In genomic region chr12:51222461-51222860, GRCh38 we compare ENCODE assay signal across 20 cellular contexts. TPM values are rescaled to one million over a fixed set of nuclear protein-coding genes. Genes with fewer than 3 reads are reported as not detected.
A peak's percentile ranks its signal among the peaks of the same experiment; 100 is the strongest.
DNase-seq lines count a peak whose midpoint lies in the region; ATAC-seq and TF ChIP-seq lines count a peak whose summit lies in the region.
"Had no signal": no experiment of that assay in that cellular context is flagged by ENCODE, and none has a peak within 500 bp of the region (broad histone marks: within the 10 kb centered on the region; RNA-seq: fewer than 3 reads in every experiment).

No MANE protein-coding gene starts in this region.

- H3K27me3 Mint-ChIP-seq in nephron (ENCODE audit: low read depth) = no peaks in the 10 kb centered on the region
- no peaks in the 10 kb centered on the region for H3K27me3 Mint-ChIP-seq in naive thymus-derived CD4-positive, alpha-beta T cell
- H3K27me3 Mint-ChIP-seq: activated T-helper 17 cell treated with anti-CD3 and anti-CD28 coated beads, Interleukin-2, amount 50 U/mL, for 72 hours had no signal

- H4K20me1 ChIP-seq in hepatocyte (ENCODE audit: insufficient read depth, poor library complexity, severe bottlenecking) = no peaks in the 10 kb centered on the region

- in situ Hi-C loops in Caki2 (cut with HindIII; ENCODE audit: low pct_unique_long_range_greater_than_20kb, low sequenced_read_pairs) = no loop called here

- no peaks in the 10 kb centered on the region for H3K36me3 Mint-ChIP-seq in nephron (ENCODE audit: low read depth)
- H3K36me3 Mint-ChIP-seq in naive thymus-derived CD4-positive, alpha-beta T cell = peaks cover 0 to 5% (median 0%) of the 10 kb centered on the region in 5 donors

- H3K9me2 ChIP-seq in hepatocyte (replicated peaks; ENCODE audit: insufficient read depth) = no peaks in the 10 kb centered on the region

- no peak for ATAC-seq in HG02970 (IDR thresholded peaks at IDR 0.05; ENCODE audit: low FRiP score, unreplicated experiment)
- no peak for ATAC-seq in naive thymus-derived CD4-positive, alpha-beta T cell
- ATAC-seq: activated T-helper 17 cell treated with anti-CD3 and anti-CD28 coated beads, Interleukin-2, amount 50 U/mL, for 72 hours; gastroesophageal sphincter had no signal

- peak overlapping the region in 2 of 3 experiments; percentile 8 to 25 for H3K27ac Mint-ChIP-seq in nephron
- H3K27ac Mint-ChIP-seq in naive thymus-derived CD4-positive, alpha-beta T cell = peak overlapping the region in 3 of 9 donors; percentile 6 to 54 (median 46)
- H3K27ac Mint-ChIP-seq: activated T-helper 17 cell treated with anti-CD3 and anti-CD28 coated beads, Interleukin-2, amount 50 U/mL, for 72 hours had no signal

- peaks cover 14% of the 10 kb centered on the region for H3K4me1 ChIP-seq in hepatocyte (ENCODE audit: insufficient read depth)
- peaks cover 10% of the 10 kb centered on the region in 2 donors for H3K4me1 ChIP-seq in naive thymus-derived CD4-positive, alpha-beta T cell (ENCODE audit: control insufficient read depth in 2 of 2, insufficient read depth in 2 of 2, low read length in 2 of 2)

- TF ChIP-seq CTCF in nephron (IDR thresholded peaks at IDR 0.05; ENCODE audit: unreplicated experiment in 3 of 3) (no peak), hepatocyte (IDR thresholded peaks at IDR 0.05; ENCODE audit: poor library complexity) (no peak)

- H3K4me3 ChIP-seq in hepatocyte = no peak overlapping the region
- H3K4me3 ChIP-seq in naive thymus-derived CD4-positive, alpha-beta T cell (ENCODE audit: low read length) = no peak overlapping the region
- H3K4me3 ChIP-seq: gastroesophageal sphincter, SK-N-MC, thoracic aorta had no signal

- H3K27me3 ChIP-seq in hepatocyte = no peaks in the 10 kb centered on the region
- no peaks in the 10 kb centered on the region for H3K27me3 ChIP-seq in naive thymus-derived CD4-positive, alpha-beta T cell (ENCODE audit: control insufficient read depth in 2 of 2, insufficient read depth in 2 of 2, low read length in 2 of 2)
- H3K27me3 ChIP-seq: adrenal gland, dorsolateral prefrontal cortex, gastroesophageal sphincter had no signal

- no peak overlapping the region for H3K27ac ChIP-seq in hepatocyte
- no peak overlapping the region for H3K27ac ChIP-seq in naive thymus-derived CD4-positive, alpha-beta T cell (ENCODE audit: low read depth, low read length)
- H3K27ac ChIP-seq: gastroesophageal sphincter, neutrophil, SK-N-MC, thoracic aorta had no signal

- 54% methylated on average over 7 of the region's 7 CpGs for WGBS in hepatocyte (ENCODE audit: low lambda C conversion rate, missing lambda C conversion rate)

- CTCF ChIA-PET in naive thymus-derived CD4-positive, alpha-beta T cell (lab: Charles Lee) = no interaction called here

- H2AFZ ChIP-seq in hepatocyte = no peak overlapping the region

- H3K4me1 Mint-ChIP-seq in nephron = peaks cover 14% of the 10 kb centered on the region
- H3K4me1 Mint-ChIP-seq in naive thymus-derived CD4-positive, alpha-beta T cell = peaks cover 13 to 28% (median 20%) of the 10 kb centered on the region in 7 donors

- H3K4me3 Mint-ChIP-seq in nephron = peak overlapping the region in 1 of 3 experiments; percentile 13
- no peak overlapping the region for H3K4me3 Mint-ChIP-seq in naive thymus-derived CD4-positive, alpha-beta T cell
- H3K4me3 Mint-ChIP-seq: activated T-helper 17 cell treated with anti-CD3 and anti-CD28 coated beads, Interleukin-2, amount 50 U/mL, for 72 hours had no signal

- DNase-seq in Caki2 (ENCODE audit: low read depth) (peak; percentile 39), NCI-H2196 (lab: John Stamatoyannopoulos, UW; ENCODE audit: unreplicated experiment) (peak; percentile 49), astrocyte of the hippocampus (ENCODE audit: low read depth, low spot score) (peak; percentile 30), hepatocyte (ENCODE audit: low spot score) (no peak), superior temporal gyrus (ENCODE audit: extremely low spot score) (no peak)
- no peak for DNase-seq in naive thymus-derived CD4-positive, alpha-beta T cell
- DNase-seq: activated CD4-positive, alpha-beta T cell treated with anti-CD3 and anti-CD28 coated beads for 1 hour; dorsolateral prefrontal cortex; KG1; NCI-H1092 treated with DMSO at 0.1 percent for 48 hours; NCI-H2171 treated with DMSO at 0.1 percent for 48 hours; T-helper 9 cell had no signal

- H3K4me2 ChIP-seq in hepatocyte = no peak overlapping the region

- no peaks in the 10 kb centered on the region for H3K36me3 ChIP-seq in hepatocyte (replicated peaks; ENCODE audit: insufficient read depth, low read depth)
- H3K36me3 ChIP-seq in naive thymus-derived CD4-positive, alpha-beta T cell (ENCODE audit: control insufficient read depth in 2 of 3, insufficient read depth in 3 of 3, low read length in 3 of 3) = peaks cover 0 to 9% (median 3%) of the 10 kb centered on the region in 3 experiments
- H3K36me3 ChIP-seq: adrenal gland, neutrophil, thoracic aorta had no signal

- H3K9me3 Mint-ChIP-seq in nephron = no peaks in the 10 kb centered on the region
- no peaks in the 10 kb centered on the region for H3K9me3 Mint-ChIP-seq in naive thymus-derived CD4-positive, alpha-beta T cell
- H3K9me3 Mint-ChIP-seq: activated T-helper 17 cell treated with anti-CD3 and anti-CD28 coated beads, Interleukin-2, amount 50 U/mL, for 72 hours had no signal

- POLR2A ChIA-PET in naive thymus-derived CD4-positive, alpha-beta T cell (lab: Charles Lee) = interaction anchor here (1.8 kb wide), 1 partner anchor 16 kb away, joined by 6 read pairs; the partner anchor contains the start of gene DAZAP2

- intact Hi-C loops in naive thymus-derived CD4-positive, alpha-beta T cell (cut with micrococcal nuclease) = no loop called here

- H3K9me3 ChIP-seq in hepatocyte (ENCODE audit: low read depth) = no peaks in the 10 kb centered on the region
- no peaks in the 10 kb centered on the region for H3K9me3 ChIP-seq in naive thymus-derived CD4-positive, alpha-beta T cell (ENCODE audit: control insufficient read depth in 2 of 3, low read length in 3 of 3)
- H3K9me3 ChIP-seq: adrenal gland, gastroesophageal sphincter, neutrophil, thoracic aorta had no signal

- H3K79me2 ChIP-seq in hepatocyte = peaks cover 9% of the 10 kb centered on the region

RNA-seq across cellular contexts. Expression of gene POU6F1, which starts 4.6 kb away (rescaled TPM):
- total RNA-seq in Caki2 (2014; rRNA removed; shearing (Covaris generic); ENCODE audit: low replicate concordance) = 1.6 and 4.4 TPM in 2 replicates
- 3.1 and 6.3 TPM in 2 replicates for total RNA-seq in hepatocyte
- 3.2 and 5.9 TPM in 2 replicates for polyA plus RNA-seq in hepatocyte
- 10 to 100 TPM in 4 of 5 experiments, 1 to 10 TPM in 1; 5.1 to 85.5 (median 33.5) TPM for total RNA-seq in naive thymus-derived CD4-positive, alpha-beta T cell
- polyA plus RNA-seq in naive thymus-derived CD4-positive, alpha-beta T cell = 1 to 10 TPM; 1.8 to 4.7 TPM

RNA-seq across cellular contexts. Expression of gene DAZAP2, which starts 16.2 kb away (rescaled TPM):
- 233 and 309 TPM in 2 replicates for total RNA-seq in Caki2 (2014; rRNA removed; shearing (Covaris generic); ENCODE audit: low replicate concordance)
- total RNA-seq in hepatocyte = 273 and 277 TPM in 2 replicates
- polyA plus RNA-seq in hepatocyte = 303 and 348 TPM in 2 replicates
- total RNA-seq in naive thymus-derived CD4-positive, alpha-beta T cell = 100 to 1,000 TPM; 231 to 306 (median 271) TPM
- 1,000 to 10,000 TPM; 1,567 to 1,584 TPM for polyA plus RNA-seq in naive thymus-derived CD4-positive, alpha-beta T cell

RNA-seq across cellular contexts. Expression of gene SMAGP, which starts 47.8 kb away (rescaled TPM):
- total RNA-seq in Caki2 (2014; rRNA removed; shearing (Covaris generic); ENCODE audit: low replicate concordance) = 0.43 and 2.0 TPM in 2 replicates
- total RNA-seq in hepatocyte = 19.9 and 28.3 TPM in 2 replicates
- 16.5 and 24.6 TPM in 2 replicates for polyA plus RNA-seq in hepatocyte
- total RNA-seq in naive thymus-derived CD4-positive, alpha-beta T cell = 1 to 10 TPM; 1.5 to 7.4 (median 4.2) TPM
- polyA plus RNA-seq in naive thymus-derived CD4-positive, alpha-beta T cell = 10 to 100 TPM; 10.6 to 16.2 TPM

RNA-seq across cellular contexts. Expression of gene TFCP2, which starts 49.5 kb away (rescaled TPM):
- 24.0 and 26.0 TPM in 2 replicates for total RNA-seq in Caki2 (2014; rRNA removed; shearing (Covaris generic); ENCODE audit: low replicate concordance)
- total RNA-seq in hepatocyte = 10.4 and 11.6 TPM in 2 replicates
- 6.9 and 8.6 TPM in 2 replicates for polyA plus RNA-seq in hepatocyte
- total RNA-seq in naive thymus-derived CD4-positive, alpha-beta T cell = 10 to 100 TPM; 23.4 to 42.3 (median 36.6) TPM
- 10 to 100 TPM; 10.8 to 16.6 TPM for polyA plus RNA-seq in naive thymus-derived CD4-positive, alpha-beta T cell

Comparison
In these comparisons a context has a peak if more than half of its experiments do, and no peak if none do; other contexts are left out.
1. DNase-seq: peak in Caki2 (single experiment), NCI-H2196 (single experiment) and astrocyte of the hippocampus (single experiment); none in hepatocyte (single experiment), superior temporal gyrus (single experiment) and naive thymus-derived CD4-positive, alpha-beta T cell (0 of 9).